In genomic region chrX:146615807-146616206, GRCh38 we compare ENCODE assay signal across 13 cellular contexts.
"Had no signal": no experiment of that assay in that cellular context is flagged by ENCODE, and none has a peak within 500 bp of the region (broad histone marks: within the 10 kb centered on the region; RNA-seq: fewer than 3 reads in every experiment).

No MANE protein-coding gene starts in this region.

- FAIRE-seq: small intestine had no signal

- DNase-seq: activated CD4-positive, alpha-beta memory T cell treated with anti-CD3 and anti-CD28 coated beads, Interleukin-2, amount 10 ng/mL, durations not matched to agents 7 days and 5 days; activated CD4-positive, alpha-beta T cell treated with anti-CD3 and anti-CD28 coated beads for 4 hours; activated effector memory CD4-positive, alpha-beta T cell treated with Interleukin-2 at 50 U/mL for 16 hours; activated T-cell treated with anti-CD3 and anti-CD28 coated beads, Interleukin-2, amount 50 U/mL, for 4 hours; effector CD8-positive, alpha-beta T cell; foreskin keratinocyte; glutamatergic neuron; kidney glomerular epithelial cell; posterior cingulate gyrus; small intestine; T-helper 17 cell; trophoblast cell had no signal

- H3K27ac ChIP-seq: foreskin keratinocyte, suprapubic skin had no signal

- H3K36me3 ChIP-seq: suprapubic skin had no signal

- ATAC-seq: activated T-cell treated with anti-CD3 and anti-CD28 coated beads, Interleukin-2, amount 50 U/mL, for 4 hours; foreskin keratinocyte; T-helper 17 cell had no signal

- H3K27me3 ChIP-seq: foreskin keratinocyte, suprapubic skin had no signal

- H3K9me3 ChIP-seq: suprapubic skin had no signal

- H3K4me1 ChIP-seq: foreskin keratinocyte, suprapubic skin had no signal

- H3K4me3 ChIP-seq: suprapubic skin had no signal
